Comparison of ENCODE assay signal across 28 cellular contexts in genomic region chrX:154470434-154470833, GRCh38.
"Had no signal": no experiment of that assay in that cellular context is flagged by ENCODE, and none has a peak within 500 bp of the region (broad histone marks: within the 10 kb centered on the region; RNA-seq: fewer than 3 reads in every experiment).

No MANE protein-coding gene starts in this region.

- DNase-seq: stimulated activated CD4-positive, alpha-beta T cell treated with anti-CD3 and anti-CD28 coated beads, Interleukin-2, amount 100 ng/mL, for 48 hours; stimulated activated CD4-positive, alpha-beta T cell treated with anti-CD3 and anti-CD28 coated beads, Interleukin-4, amount 100 ng/mL, for 1 hour; stimulated activated CD4-positive, alpha-beta T cell treated with anti-CD3 and anti-CD28 coated beads, Interleukin-4, amount 100 ng/mL, for 24 hours; stimulated activated CD4-positive, alpha-beta T cell treated with anti-CD3 and anti-CD28 coated beads, Interleukin-4, amount 100 ng/mL, for 4 hours; stimulated activated CD8-positive, alpha-beta memory T cell treated with anti-CD3 and anti-CD28 coated beads, Interleukin-4, amount 100 ng/mL, for 48 hours; stimulated activated naive B cell treated with anti-CD40 and anti-IgM and Interleukin-4, amounts not matched to agents 10 μg/mL and 1 μg/mL and 100 μg/mL, for 72 hours; stimulated activated naive CD4-positive, alpha-beta T cell; stimulated activated naive CD4-positive, alpha-beta T cell treated with Interleukin-2 at 50 U/mL for 16 hours; stimulated activated naive CD8-positive, alpha-beta T cell treated with anti-CD3 and anti-CD28 coated beads, Interleukin-15, amount 100 ng/mL, for 72 hours; stimulated activated naive CD8-positive, alpha-beta T cell treated with anti-CD3 and anti-CD28 coated beads, Interleukin-15, Interleukin-2, amounts not matched to agents 100 U/mL and 50 U/mL, for 24 hours; stomach; substantia nigra; testis; thyroid gland; tibial artery; transverse colon; trophoblast cell; upper lobe of left lung; upper lobe of right lung; uterus had no signal

- H3K27me3 ChIP-seq: stomach, suprapubic skin, testis, thyroid gland, tibial artery, tibial nerve, transverse colon, upper lobe of left lung, upper lobe of right lung, uterus, vagina had no signal

- H3K4me1 Mint-ChIP-seq: stimulated activated memory B cell treated with anti-CD40 and anti-IgM and Interleukin-4, amounts not matched to agents 10 μg/mL and 1 μg/mL and 100 μg/mL, for 72 hours had no signal

- H3K9me3 ChIP-seq: stomach, suprapubic skin, testis, thoracic aorta, thyroid gland, tibial artery, tibial nerve, transverse colon, upper lobe of left lung, upper lobe of right lung, uterus, vagina had no signal

- H3K27me3 Mint-ChIP-seq: stimulated activated memory B cell treated with anti-CD40 and anti-IgM and Interleukin-4, amounts not matched to agents 10 μg/mL and 1 μg/mL and 100 μg/mL, for 72 hours; stimulated activated naive B cell treated with anti-CD40 and anti-IgM and Interleukin-4, amounts not matched to agents 10 μg/mL and 1 μg/mL and 100 μg/mL, for 72 hours; stimulated activated naive CD8-positive, alpha-beta T cell treated with anti-CD3 and anti-CD28 coated beads, Interleukin-15, amount 100 ng/mL, for 72 hours; stimulated activated naive CD8-positive, alpha-beta T cell treated with anti-CD3 and anti-CD28 coated beads, Interleukin-15, Interleukin-2, amounts not matched to agents 100 ng/mL and 50 ng/mL, for 24 hours; type B pancreatic cell had no signal

- H3K4me3 ChIP-seq: stomach, suprapubic skin, testis, thoracic aorta, thyroid gland, tibial artery, tibial nerve, transverse colon, upper lobe of left lung, upper lobe of right lung, uterus, vagina had no signal

- H3K36me3 ChIP-seq: transverse colon, uterus had no signal

- H3K27ac ChIP-seq: stomach, suprapubic skin, testis, thoracic aorta, thyroid gland, tibial artery, tibial nerve, transverse colon, upper lobe of left lung, upper lobe of right lung, uterus, vagina had no signal

- H3K4me1 ChIP-seq: stomach, suprapubic skin, testis, thyroid gland, tibial artery, tibial nerve, transverse colon, upper lobe of left lung, upper lobe of right lung, uterus, vagina had no signal

- H3K36me3 Mint-ChIP-seq: type B pancreatic cell had no signal

- H3K27ac Mint-ChIP-seq: stimulated activated effector memory CD8-positive, alpha-beta T cell treated with anti-CD3 and anti-CD28 coated beads, Interleukin-12 subunit alpha, Interleukin-12 subunit beta, amount 100 ng/mL, for 72 hours; stimulated activated memory B cell treated with anti-CD40 and anti-IgM and Interleukin-4, amounts not matched to agents 10 μg/mL and 1 μg/mL and 100 μg/mL, for 72 hours; stimulated activated naive B cell treated with anti-CD40 and anti-IgM and Interleukin-4, amounts not matched to agents 10 μg/mL and 1 μg/mL and 100 μg/mL, for 72 hours; stimulated activated naive CD8-positive, alpha-beta T cell treated with anti-CD3 and anti-CD28 coated beads, Interleukin-15, Interleukin-2, amounts not matched to agents 100 ng/mL and 50 ng/mL, for 24 hours; type B pancreatic cell had no signal

- H3K4me3 Mint-ChIP-seq: stimulated activated effector memory CD8-positive, alpha-beta T cell treated with anti-CD3 and anti-CD28 coated beads, Interleukin-12 subunit alpha, Interleukin-12 subunit beta, amount 100 ng/mL, for 72 hours; stimulated activated memory B cell treated with anti-CD40 and anti-IgM and Interleukin-4, amounts not matched to agents 10 μg/mL and 1 μg/mL and 100 μg/mL, for 72 hours; stimulated activated naive B cell treated with anti-CD40 and anti-IgM and Interleukin-4, amounts not matched to agents 10 μg/mL and 1 μg/mL and 100 μg/mL, for 72 hours; stimulated activated naive CD8-positive, alpha-beta T cell treated with anti-CD3 and anti-CD28 coated beads, Interleukin-15, amount 100 ng/mL, for 72 hours; stimulated activated naive CD8-positive, alpha-beta T cell treated with anti-CD3 and anti-CD28 coated beads, Interleukin-15, Interleukin-2, amounts not matched to agents 100 ng/mL and 50 ng/mL, for 24 hours; type B pancreatic cell had no signal

- ATAC-seq: stimulated activated effector memory CD8-positive, alpha-beta T cell treated with anti-CD3 and anti-CD28 coated beads, Interleukin-12 subunit alpha, Interleukin-12 subunit beta, amount 100 ng/mL, for 72 hours; stimulated activated memory B cell treated with anti-CD40 and anti-IgM and Interleukin-4, amounts not matched to agents 10 μg/mL and 1 μg/mL and 100 μg/mL, for 72 hours; stimulated activated naive B cell treated with anti-CD40 and anti-IgM and Interleukin-4, amounts not matched to agents 10 μg/mL and 1 μg/mL and 100 μg/mL, for 72 hours; stimulated activated naive CD8-positive, alpha-beta T cell treated with anti-CD3 and anti-CD28 coated beads, Interleukin-15, amount 100 ng/mL, for 72 hours; stimulated activated naive CD8-positive, alpha-beta T cell treated with anti-CD3 and anti-CD28 coated beads, Interleukin-15, Interleukin-2, amounts not matched to agents 100 U/mL and 50 U/mL, for 24 hours; upper lobe of right lung had no signal

- H3K9me3 Mint-ChIP-seq: stimulated activated effector memory CD8-positive, alpha-beta T cell treated with anti-CD3 and anti-CD28 coated beads, Interleukin-12 subunit alpha, Interleukin-12 subunit beta, amount 100 ng/mL, for 72 hours; stimulated activated memory B cell treated with anti-CD40 and anti-IgM and Interleukin-4, amounts not matched to agents 10 μg/mL and 1 μg/mL and 100 μg/mL, for 72 hours; stimulated activated naive B cell treated with anti-CD40 and anti-IgM and Interleukin-4, amounts not matched to agents 10 μg/mL and 1 μg/mL and 100 μg/mL, for 72 hours; stimulated activated naive CD8-positive, alpha-beta T cell treated with anti-CD3 and anti-CD28 coated beads, Interleukin-15, amount 100 ng/mL, for 72 hours; stimulated activated naive CD8-positive, alpha-beta T cell treated with anti-CD3 and anti-CD28 coated beads, Interleukin-15, Interleukin-2, amounts not matched to agents 100 ng/mL and 50 ng/mL, for 24 hours; type B pancreatic cell had no signal
